Comparison of ENCODE assay signal across 14 cellular contexts in genomic region chr5:160938532-160938931, GRCh38.
DNase-seq lines count a peak whose midpoint lies in the region; ATAC-seq and TF ChIP-seq lines count a peak whose summit lies in the region.
"Had no signal": no experiment of that assay in that cellular context is flagged by ENCODE, and none has a peak within 500 bp of the region (broad histone marks: within the 10 kb centered on the region; RNA-seq: fewer than 3 reads in every experiment).

No MANE protein-coding gene starts in this region.

- H3K4me3 ChIP-seq in body of pancreas, result no peak overlapping the region
- no peak overlapping the region for H3K4me3 ChIP-seq in mucosa of descending colon
- H3K4me3 ChIP-seq: Peyer's patch, smooth muscle cell had no signal

- peak overlapping the region in 3 of 4 donors; percentile 15 to 69 (median 66) for H3K27ac ChIP-seq in body of pancreas

- H3K4me1 ChIP-seq in body of pancreas, result peaks cover 12% of the 10 kb centered on the region
- no peaks in the 10 kb centered on the region for H3K4me1 ChIP-seq in mucosa of descending colon (ENCODE audit: low read depth)
- H3K4me1 ChIP-seq: Peyer's patch had no signal

- no peaks in the 10 kb centered on the region for H3K36me3 ChIP-seq in body of pancreas (replicated peaks in 1 of 2; ENCODE audit: insufficient read depth in 1 of 2, low read depth in 2 of 2)
- H3K36me3 ChIP-seq in mucosa of descending colon (ENCODE audit: low read depth), result no peaks in the 10 kb centered on the region
- H3K36me3 ChIP-seq: Peyer's patch had no signal

- H3K27ac Mint-ChIP-seq in mesothelial cell of epicardium, result no peak overlapping the region

- peak; percentile 99 for ATAC-seq in body of pancreas
- peak; percentile 92 for ATAC-seq in mucosa of descending colon

- no peaks in the 10 kb centered on the region for H3K36me3 Mint-ChIP-seq in mesothelial cell of epicardium

- no peak overlapping the region for H3K4me3 Mint-ChIP-seq in mesothelial cell of epicardium

- intact Hi-C loops in body of pancreas (cut with DNase I) (no loop called here), mucosa of descending colon (cut with DNase I, micrococcal nuclease) (no loop called here)

- H3K9me3 Mint-ChIP-seq in mesothelial cell of epicardium, result peaks cover 17% of the 10 kb centered on the region

- no peaks in the 10 kb centered on the region for H3K4me1 Mint-ChIP-seq in mesothelial cell of epicardium

- 31 to 34% methylated on average over 4 of the region's 4 CpGs for WGBS in body of pancreas, 2 donors

- H3K27me3 ChIP-seq in body of pancreas, result no peaks in the 10 kb centered on the region
- H3K27me3 ChIP-seq: Peyer's patch had no signal

- TF ChIP-seq CTCF in body of pancreas (IDR thresholded peaks at IDR 0.05), result no peak
- no peak for TF ChIP-seq CTCF in mucosa of descending colon (IDR thresholded peaks at IDR 0.05)
- no peak for TF ChIP-seq CTCF in mesothelial cell of epicardium (IDR thresholded peaks at IDR 0.05; ENCODE audit: unreplicated experiment)

- H3K27me3 Mint-ChIP-seq in mesothelial cell of epicardium (ENCODE audit: low read depth), result no peaks in the 10 kb centered on the region

- no peak for TF ChIP-seq POLR2A in body of pancreas (IDR thresholded peaks at IDR 0.05)

- DNase-seq in GF-D8 (lab: John Stamatoyannopoulos, UW) (peak; percentile 65), NCI-H1436 treated with DMSO at 0.1 percent for 48 hours (lab: John Stamatoyannopoulos, UW) (peak; percentile 35), body of pancreas (peak; percentile 81 to 92 (median 86)), mucosa of descending colon (peak in 2 of 3 donors; percentile 54 to 69), cerebellar cortex (ENCODE audit: low spot score) (no peak), mesothelial cell of epicardium (ENCODE audit: low spot score in 2 of 2, unreplicated experiment in 2 of 2) (no peak), epidermal melanocyte (ENCODE audit: insufficient read length, low spot score) (no peak), NCI-H446 treated with DMSO at 0.1 percent for 48 hours (lab: John Stamatoyannopoulos, UW) (no peak)
- DNase-seq: cerebellar nuclear complex; foreskin melanocyte; Karpas-422; stimulated activated CD8-positive, alpha-beta memory T cell treated with anti-CD3 and anti-CD28 coated beads, Interleukin-4, amount 100 ng/mL, for 48 hours had no signal

- H3K9me3 ChIP-seq in body of pancreas (no peaks in the 10 kb centered on the region), mucosa of descending colon (no peaks in the 10 kb centered on the region)
- H3K9me3 ChIP-seq: Peyer's patch had no signal

Comparison
In these comparisons a context has a peak if more than half of its experiments do, and no peak if none do; other contexts are left out.
1. DNase-seq: peak in GF-D8 (single experiment), NCI-H1436 treated with DMSO at 0.1 percent for 48 hours (single experiment), body of pancreas (4 of 4) and mucosa of descending colon (2 of 3); none in cerebellar cortex (single experiment), mesothelial cell of epicardium (0 of 2), epidermal melanocyte (single experiment) and NCI-H446 treated with DMSO at 0.1 percent for 48 hours (single experiment).